In genomic region chr10:30062582-30062981, GRCh38 we compare ENCODE assay signal across 22 cellular contexts. TPM values are rescaled to one million over a fixed set of nuclear protein-coding genes. Genes with fewer than 3 reads are reported as not detected.
DNase-seq lines count a peak whose midpoint lies in the region; ATAC-seq and TF ChIP-seq lines count a peak whose summit lies in the region.
"Had no signal": no experiment of that assay in that cellular context is flagged by ENCODE, and none has a peak within 500 bp of the region (broad histone marks: within the 10 kb centered on the region; RNA-seq: fewer than 3 reads in every experiment).

No MANE protein-coding gene starts in this region.

- TF ChIP-seq CTCF in left ventricle myocardium inferior (IDR thresholded peaks at IDR 0.05; ENCODE audit: borderline replicate concordance): no peak
- TF ChIP-seq CTCF in brain microvascular endothelial cell (IDR thresholded peaks at IDR 0.05; ENCODE audit: low read depth, low read length, missing control alignments): no peak

- H3K4ac ChIP-seq in mesenchymal stem cell (ENCODE audit: low read depth in 1 of 2, low read length in 2 of 2): peak overlapping the region; percentile 87 to 94

- no peak overlapping the region for H2BK15ac ChIP-seq in mesenchymal stem cell (ENCODE audit: low read depth, poor library complexity, severe bottlenecking)

- peak overlapping the region; percentile 96 for H4K91ac ChIP-seq in mesenchymal stem cell (ENCODE audit: low read length)

- H3K27me3 ChIP-seq in left ventricle myocardium inferior (ENCODE audit: low read depth) (peaks cover 35% of the 10 kb centered on the region), brain microvascular endothelial cell (replicated peaks) (no peaks in the 10 kb centered on the region), mesenchymal stem cell (ENCODE audit: control insufficient read depth in 1 of 2, insufficient read depth in 1 of 2, low read length in 2 of 2) (no peaks in the 10 kb centered on the region)
- H3K27me3 ChIP-seq: MG63, SJCRH30 had no signal

- in situ Hi-C loops in brain microvascular endothelial cell (cut with HindIII; ENCODE audit: low pct_ligation_motif_present, low sequenced_read_pairs): no loop called here

- H3K9ac ChIP-seq in mesenchymal stem cell (ENCODE audit: low read length): peak overlapping the region; percentile 36
- H3K9ac ChIP-seq: BLaER1 had no signal

- H2BK120ac ChIP-seq in mesenchymal stem cell (ENCODE audit: low read depth, low read length): peak overlapping the region; percentile 94

- no peaks in the 10 kb centered on the region for H3K9me3 ChIP-seq in left ventricle myocardium inferior (replicated peaks)
- H3K9me3 ChIP-seq in mesenchymal stem cell (ENCODE audit: control insufficient read depth, low read length): no peaks in the 10 kb centered on the region
- H3K9me3 ChIP-seq: BLaER1, MG63, SJCRH30 had no signal

- no peak overlapping the region for H3K4me2 ChIP-seq in mesenchymal stem cell (ENCODE audit: low read length, poor library complexity, severe bottlenecking)
- H3K4me2 ChIP-seq: BLaER1 had no signal

- no peak overlapping the region for H3K23ac ChIP-seq in mesenchymal stem cell (ENCODE audit: low read length in 2 of 2)

- no peaks in the 10 kb centered on the region for H3K79me1 ChIP-seq in mesenchymal stem cell (replicated peaks; ENCODE audit: low read length, poor library complexity, severe bottlenecking)

- peak overlapping the region; percentile 95 for H4K8ac ChIP-seq in mesenchymal stem cell (ENCODE audit: low read length)

- peak overlapping the region; percentile 63 to 85 for H3K18ac ChIP-seq in mesenchymal stem cell (ENCODE audit: low read depth in 1 of 2, low read length in 2 of 2)

- H3K36me3 ChIP-seq in left ventricle myocardium inferior: no peaks in the 10 kb centered on the region
- no peaks in the 10 kb centered on the region for H3K36me3 ChIP-seq in brain microvascular endothelial cell (replicated peaks)
- H3K36me3 ChIP-seq in mesenchymal stem cell (ENCODE audit: control insufficient read depth in 1 of 2, insufficient read depth in 2 of 2, low read depth in 1 of 2, low read length in 2 of 2): no peaks in the 10 kb centered on the region
- H3K36me3 ChIP-seq: BLaER1, MG63, SJCRH30 had no signal

- peak overlapping the region; percentile 76 for H2AK5ac ChIP-seq in mesenchymal stem cell (ENCODE audit: low read length, severe bottlenecking)

- peaks cover 30% of the 10 kb centered on the region for H3K4me1 ChIP-seq in left ventricle myocardium inferior
- peaks cover 10% of the 10 kb centered on the region for H3K4me1 ChIP-seq in mesenchymal stem cell (ENCODE audit: control insufficient read depth, insufficient read depth, low read depth, low read length)
- H3K4me1 ChIP-seq: SJCRH30 had no signal

- H2BK5ac ChIP-seq in mesenchymal stem cell (ENCODE audit: low read depth, low read length, poor library complexity, severe bottlenecking): peak overlapping the region; percentile 69

- H3K14ac ChIP-seq in mesenchymal stem cell (ENCODE audit: low read length in 2 of 2): no peak overlapping the region

- DNase-seq in left ventricle myocardium inferior (no peak), cardiac septum (ENCODE audit: low spot score) (no peak), brain microvascular endothelial cell (no peak), mesenchymal stem cell (peak; percentile 43), foreskin melanocyte (no peak), DMS53 treated with DMSO at 0.1 percent for 48 hours (lab: John Stamatoyannopoulos, UW; ENCODE audit: unreplicated experiment) (no peak)
- DNase-seq: 8988T; CD8-positive, alpha-beta T cell; Karpas-422; NCI-H1092 treated with DMSO at 0.1 percent for 48 hours; NCI-H1694; NCI-H2107; NCI-H2227 treated with DMSO at 0.1 percent for 48 hours; NCI-H526; NK-92 treated with Interleukin-12 subunit alpha and Interleukin-12 subunit beta, amount 100 ng/mL, for 24 hours; SJCRH30 had no signal

- WGBS in mesenchymal stem cell: 94% methylated on average over 8 of the region's 8 CpGs

- H3K4me3 ChIP-seq in left ventricle myocardium inferior (no peak overlapping the region), brain microvascular endothelial cell (ENCODE audit: low read depth, low read length) (no peak overlapping the region), mesenchymal stem cell (ENCODE audit: insufficient read depth in 1 of 2, low read depth in 1 of 2, low read length in 2 of 2) (no peak overlapping the region)
- H3K4me3 ChIP-seq: BLaER1, MG63, SJCRH30 had no signal

- ATAC-seq in HG03442 (IDR thresholded peaks at IDR 0.05; ENCODE audit: unreplicated experiment) (no peak), HG03039 (IDR thresholded peaks at IDR 0.05; ENCODE audit: unreplicated experiment) (no peak)
- ATAC-seq: CD8-positive, alpha-beta T cell had no signal

- peak overlapping the region; percentile 7 to 96 for H2BK12ac ChIP-seq in mesenchymal stem cell (ENCODE audit: low read length in 2 of 2)

- intact Hi-C loops in left ventricle myocardium inferior (cut with micrococcal nuclease) (no loop called here), cardiac septum (cut with DNase I) (no loop called here)

- H3K27ac ChIP-seq in left ventricle myocardium inferior (replicated peaks) (peak overlapping the region; percentile 50), brain microvascular endothelial cell (peak overlapping the region; percentile 52), mesenchymal stem cell (ENCODE audit: low read length, poor library complexity, severe bottlenecking) (peak overlapping the region; percentile 50)
- H3K27ac ChIP-seq: BLaER1, RWPE1, SJCRH30 had no signal

- H2AFZ ChIP-seq in mesenchymal stem cell (ENCODE audit: low read depth, low read length): no peak overlapping the region

RNA-seq across cellular contexts. Expression of gene JCAD, which starts 3.2 kb away (rescaled TPM):
- total RNA-seq in left ventricle myocardium inferior (23.5 TPM), cardiac septum (19.3 TPM)
- polyA plus RNA-seq in mesenchymal stem cell (2013, experiment 1 of 2): 32.6 TPM
- polyA plus RNA-seq in mesenchymal stem cell (2013, experiment 2 of 2): 33.3 TPM
- total RNA-seq: CD8-positive, alpha-beta T cell; OCI-LY7 had no signal
